ENCODE assay signal across 1 cellular context in genomic region chr16:22425847-22426246, GRCh38.
TF ChIP-seq lines count a peak whose summit lies in the region.

No MANE protein-coding gene starts in this region.

TF ChIP-seq in H1, 55 proteins besides CTCF, POLR2A, EP300 and RAD21:
- no peak for TF ChIP-seq RXRA (IDR thresholded peaks at IDR 0.05; ENCODE audit: insufficient read depth, low read depth, low read length)
- TF ChIP-seq HDAC6 (IDR thresholded peaks at IDR 0.05; ENCODE audit: low read depth, low read length), result no peak
- 0 out of 2 replicates have a peak, but pooled peaks have one; percentile 51 for TF ChIP-seq MAFK (IDR thresholded peaks at IDR 0.05; ENCODE audit: low read depth, low read length)
- no peak for TF ChIP-seq TAF1 (IDR thresholded peaks at IDR 0.05; ENCODE audit: low read depth, low read length)
- TF ChIP-seq RBBP5 (IDR thresholded peaks at IDR 0.05; ENCODE audit: borderline replicate concordance, low read depth, low read length), result no peak
- TF ChIP-seq CBX5 (IDR thresholded peaks at IDR 0.05; ENCODE audit: low read depth, low read length), result no peak
- TF ChIP-seq SUZ12 (IDR thresholded peaks at IDR 0.05; ENCODE audit: low read length), result no peak
